ENCODE assay signal across 16 cellular contexts in the genomic region with DNA sequence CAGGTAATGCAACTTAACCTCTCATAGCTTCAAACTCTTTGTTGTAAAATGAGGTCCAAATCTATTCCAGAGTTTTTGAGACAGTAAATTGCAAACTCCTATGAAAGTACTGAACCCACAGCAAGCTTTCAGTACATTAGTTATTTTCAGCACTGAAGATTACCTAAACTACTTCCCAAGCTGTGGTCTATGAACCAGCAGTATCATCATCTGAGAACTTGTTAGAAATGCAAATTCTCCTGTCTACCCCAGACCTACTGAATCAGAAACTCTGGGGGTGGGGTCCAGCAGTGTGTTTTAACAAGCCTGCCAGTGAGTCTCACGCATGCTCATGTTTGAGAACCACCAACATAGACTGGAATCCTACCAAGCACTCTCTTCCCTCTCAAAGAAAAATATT. TPM values are rescaled to one million over a fixed set of nuclear protein-coding genes. Genes with fewer than 3 reads are reported as not detected.
A peak's percentile ranks its signal among the peaks of the same experiment; 100 is the strongest.
DNase-seq lines count a peak whose midpoint lies in the region; ATAC-seq and TF ChIP-seq lines count a peak whose summit lies in the region.
"Had no signal": no experiment of that assay in that cellular context is flagged by ENCODE, and none has a peak within 500 bp of the region (broad histone marks: within the 10 kb centered on the region; RNA-seq: fewer than 3 reads in every experiment).

No MANE protein-coding gene starts in this region.

- no peak overlapping the region for H3K4me3 ChIP-seq in mucosa of descending colon
- H3K4me3 ChIP-seq: gastrocnemius medialis, SJCRH30 had no signal

- intact Hi-C loops in left cardiac atrium (cut with DNase I) (loop anchor here in 1 of 2 donors (10.0 kb wide), 1 partner anchor 106 kb away; the partner anchor contains the start of gene GAR1), mucosa of descending colon (cut with DNase I, micrococcal nuclease) (no loop called here)

- no peak for DNase-seq in left cardiac atrium
- no peak for DNase-seq in amniotic stem cell (lab: John Stamatoyannopoulos, UW)
- no peak for DNase-seq in activated CD4-positive, CD25-positive, alpha-beta regulatory T cell (lab: John Stamatoyannopoulos, UW)
- no peak for DNase-seq in mucosa of descending colon
- DNase-seq: activated B cell treated with CpG ODN at 0.5 μM for 24 hours; activated T-cell treated with anti-CD3 and anti-CD28 coated beads, Interleukin-2, amount 50 U/mL, for 48 hours; effector CD4-positive, alpha-beta T cell; gastrocnemius medialis; NCI-H1048; SJCRH30; stimulated activated CD4-positive, alpha-beta T cell treated with anti-CD3 and anti-CD28 coated beads, Interleukin-4, amount 100 ng/mL, for 1 hour; stimulated activated naive CD8-positive, alpha-beta T cell treated with anti-CD3 and anti-CD28 coated beads, Interleukin-15, Interleukin-2, amounts not matched to agents 100 U/mL and 50 U/mL, for 24 hours had no signal

- peak; percentile 87 for ATAC-seq in GM18867 (IDR thresholded peaks at IDR 0.05; ENCODE audit: unreplicated experiment)
- peak; percentile 86 for ATAC-seq in GM21447 (IDR thresholded peaks at IDR 0.05; ENCODE audit: unreplicated experiment)
- peak; percentile 81 for ATAC-seq in HG02973 (IDR thresholded peaks at IDR 0.05; ENCODE audit: unreplicated experiment)
- peak; percentile 92 for ATAC-seq in HG03565 (IDR thresholded peaks at IDR 0.05; ENCODE audit: unreplicated experiment)
- no peak for ATAC-seq in left cardiac atrium
- no peak for ATAC-seq in mucosa of descending colon
- ATAC-seq: gastrocnemius medialis; stimulated activated naive CD8-positive, alpha-beta T cell treated with anti-CD3 and anti-CD28 coated beads, Interleukin-15, Interleukin-2, amounts not matched to agents 100 U/mL and 50 U/mL, for 24 hours had no signal

- no peaks in the 10 kb centered on the region for H3K9me3 ChIP-seq in mucosa of descending colon
- H3K9me3 ChIP-seq: gastrocnemius medialis, SJCRH30 had no signal

- H3K4me1 ChIP-seq in mucosa of descending colon (ENCODE audit: low read depth): peaks cover 12% of the 10 kb centered on the region
- H3K4me1 ChIP-seq: gastrocnemius medialis had no signal

- TF ChIP-seq CTCF in mucosa of descending colon (IDR thresholded peaks at IDR 0.05): no peak

- no peaks in the 10 kb centered on the region for H3K36me3 ChIP-seq in mucosa of descending colon (ENCODE audit: low read depth)

RNA-seq across cellular contexts. Expression of gene CASP6, which starts 5.7 kb away (rescaled TPM):
- 10 to 100 TPM in 1 of 2 donors, 1 to 10 TPM in 1; 7.6 to 15.8 TPM for total RNA-seq in left cardiac atrium
- total RNA-seq in mucosa of descending colon: 10 to 100 TPM; 40.1 to 81.5 (median 78.7) TPM

RNA-seq across cellular contexts. Expression of gene PLA2G12A, which starts 20.9 kb away (rescaled TPM):
- 10 to 100 TPM; 59.4 to 63.1 TPM for total RNA-seq in left cardiac atrium
- total RNA-seq in mucosa of descending colon: 10 to 100 TPM; 30.9 to 45.3 (median 43.5) TPM

Comparison
In these comparisons a context has a peak if more than half of its experiments do, and no peak if none do; other contexts are left out.
1. ATAC-seq: peak in GM18867 (single experiment), GM21447 (single experiment), HG02973 (single experiment) and HG03565 (single experiment); none in left cardiac atrium (0 of 2) and mucosa of descending colon (single experiment).